1 cellular context compared by ENCODE assay signal in the genomic region with DNA sequence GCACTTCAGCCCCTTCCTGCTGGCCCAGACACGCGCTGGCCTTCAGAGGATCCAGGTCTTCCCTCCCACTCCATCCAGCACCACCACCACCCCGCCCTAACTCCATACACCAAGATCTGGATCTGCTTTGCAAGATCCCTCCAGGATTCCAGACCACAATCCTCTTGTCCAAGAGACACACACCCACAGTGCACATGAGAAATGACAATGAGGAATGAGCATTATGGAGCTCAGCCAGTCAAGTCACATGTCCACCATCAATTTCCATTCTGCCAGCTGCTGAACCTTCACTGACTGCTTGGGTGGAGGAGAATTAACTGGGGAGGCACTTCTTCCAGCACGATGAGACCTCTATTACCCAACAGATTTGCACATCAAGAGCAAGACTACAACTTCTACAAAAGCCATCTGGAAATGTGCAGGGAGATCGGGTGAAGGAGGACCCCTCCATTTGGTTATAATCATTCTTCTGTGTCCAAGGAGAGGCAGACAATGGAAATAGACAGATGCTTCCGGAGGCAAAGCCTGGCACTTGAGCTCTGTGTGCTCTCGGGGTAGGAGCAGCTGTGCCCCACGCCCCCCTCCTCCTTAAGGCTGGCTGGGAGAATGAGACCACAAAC.
TF ChIP-seq lines count a peak whose summit lies in the region.

No MANE protein-coding gene starts in this region.

TF ChIP-seq in GM12878, 131 proteins besides CTCF, POLR2A, EP300 and RAD21 (continued from another document):
- TF ChIP-seq SMC3 (IDR thresholded peaks at IDR 0.05; ENCODE audit: borderline replicate concordance, low read length) (no peak), YBX1 (IDR thresholded peaks at IDR 0.05) (no peak), SP1 (IDR thresholded peaks at IDR 0.05; ENCODE audit: low read depth, low read length) (no peak), ZNF24 (IDR thresholded peaks at IDR 0.05) (no peak), CEBPB (IDR thresholded peaks at IDR 0.05; ENCODE audit: borderline replicate concordance in 1 of 2, low read depth in 2 of 2, low read length in 2 of 2) (no peak), MYB (IDR thresholded peaks at IDR 0.05; ENCODE audit: borderline replicate concordance, low read depth, low read length) (no peak), KLF5 (IDR thresholded peaks at IDR 0.05; ENCODE audit: partially characterized antibody) (no peak)
